9 cellular contexts compared by ENCODE assay signal in the genomic region with DNA sequence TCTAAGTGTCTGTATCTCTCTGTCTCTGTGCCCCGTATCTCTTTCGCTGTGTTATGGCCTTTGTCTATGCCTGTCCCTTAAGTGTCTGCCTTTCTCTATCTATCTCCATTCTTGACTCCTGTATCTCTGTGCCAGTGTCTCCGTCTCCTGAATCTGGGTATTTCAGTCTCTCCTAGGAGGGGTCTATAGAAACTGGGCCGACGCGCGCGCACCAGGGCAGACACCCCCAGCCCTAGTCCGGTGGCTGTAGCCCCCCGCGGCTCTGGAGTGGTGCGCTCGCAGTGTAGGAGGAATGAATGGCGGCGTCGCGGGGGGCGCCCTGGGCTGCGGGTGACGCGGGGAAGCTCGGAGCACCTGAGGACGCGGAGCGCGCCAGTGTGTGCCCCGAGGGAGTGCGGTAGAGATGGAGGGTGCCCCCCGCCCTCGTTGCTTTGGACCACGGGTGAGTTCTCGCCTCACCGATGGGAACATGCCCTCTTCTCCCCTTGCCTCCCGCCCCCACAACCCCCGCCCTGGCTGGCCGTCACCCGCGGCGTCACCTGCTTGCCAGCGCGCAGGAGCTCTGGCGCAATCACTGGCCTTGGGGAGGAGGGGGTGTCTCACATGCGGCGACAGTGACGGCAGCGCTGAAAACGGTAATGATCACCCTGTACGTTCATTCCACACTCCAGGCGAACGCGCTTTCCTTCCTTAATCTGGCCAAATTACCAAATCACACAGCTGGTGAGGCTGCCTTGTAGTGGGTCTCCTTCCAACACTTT. TPM values are rescaled to one million over a fixed set of nuclear protein-coding genes. Genes with fewer than 3 reads are reported as not detected.
DNase-seq lines count a peak whose midpoint lies in the region; ATAC-seq, FAIRE-seq and TF ChIP-seq lines count a peak whose summit lies in the region.
"Had no signal": no experiment of that assay in that cellular context is flagged by ENCODE, and none has a peak within 500 bp of the region (broad histone marks: within the 10 kb centered on the region; RNA-seq: fewer than 3 reads in every experiment).

No MANE protein-coding gene starts in this region.

- H3K27me3 ChIP-seq in left lung (peaks cover 22 to 88% of the 10 kb centered on the region in 2 donors), aorta (ENCODE audit: control insufficient read depth in 1 of 2, insufficient read depth in 2 of 2, low read length in 1 of 2) (peaks cover 0 to 2% of the 10 kb centered on the region in 2 donors)

- no peak for TF ChIP-seq POLR2A in H54 (IDR thresholded peaks at IDR 0.05; ENCODE audit: low read depth, low read length)

- H3K4me3 ChIP-seq in left lung = peak overlapping the region; percentile 33 to 47
- no peak overlapping the region for H3K4me3 ChIP-seq in aorta (ENCODE audit: low read length in 2 of 2)

- H3K36me3 Mint-ChIP-seq in activated naive CD4-positive, alpha-beta T cell treated with anti-CD3 and anti-CD28 coated beads, Interleukin-2, amount 50 U/mL, for 24 hours = peaks cover 7% of the 10 kb centered on the region

- peak overlapping the region; percentile 72 for H3K27ac Mint-ChIP-seq in activated naive CD4-positive, alpha-beta T cell treated with anti-CD3 and anti-CD28 coated beads, Interleukin-2, amount 50 U/mL, for 24 hours

- FAIRE-seq in H54 (lab: Jason Lieb, UNC) = no peak
- FAIRE-seq: TTC549 had no signal

- ATAC-seq in left lung = no peak
- no peak for ATAC-seq in GM19455 (IDR thresholded peaks at IDR 0.05; ENCODE audit: unreplicated experiment)
- ATAC-seq in HG03045 (IDR thresholded peaks at IDR 0.05; ENCODE audit: unreplicated experiment) = no peak
- ATAC-seq in aorta (ENCODE audit: low FRiP score) = no peak

- H3K4me1 ChIP-seq in left lung (peaks cover 16 to 31% of the 10 kb centered on the region in 2 donors), aorta (ENCODE audit: control insufficient read depth in 1 of 2, insufficient read depth in 2 of 2, low read length in 2 of 2) (no peaks in the 10 kb centered on the region)

- intact Hi-C loops in left lung (cut with DNase I) (no loop called here), aorta (cut with DNase I) (loop anchor here in 1 of 2 donors (5.0 kb wide), 1 partner anchor 35 kb away; a partner anchor contains a TSS)

- no peak for TF ChIP-seq CTCF in left lung (IDR thresholded peaks at IDR 0.05)

- H3K4me3 Mint-ChIP-seq in activated naive CD4-positive, alpha-beta T cell treated with anti-CD3 and anti-CD28 coated beads, Interleukin-2, amount 50 U/mL, for 24 hours = peak overlapping the region; percentile 97

- WGBS in aorta, 2 donors = 2 to 4% methylated on average over 42 to 51 of the region's 51 CpGs

- H3K27me3 Mint-ChIP-seq in activated naive CD4-positive, alpha-beta T cell treated with anti-CD3 and anti-CD28 coated beads, Interleukin-2, amount 50 U/mL, for 24 hours = peaks cover 25% of the 10 kb centered on the region

- peaks cover 22% of the 10 kb centered on the region for H3K4me1 Mint-ChIP-seq in activated naive CD4-positive, alpha-beta T cell treated with anti-CD3 and anti-CD28 coated beads, Interleukin-2, amount 50 U/mL, for 24 hours

- no peak overlapping the region for H3K27ac ChIP-seq in left lung
- H3K27ac ChIP-seq in aorta (ENCODE audit: low read depth in 1 of 2, low read length in 2 of 2) = no peak overlapping the region

- H3K9me3 ChIP-seq in left lung (no peaks in the 10 kb centered on the region), aorta (ENCODE audit: control insufficient read depth, low read length) (no peaks in the 10 kb centered on the region)

- peak; percentile 44 for DNase-seq in H54 (ENCODE audit: insufficient read length, low spot score)
- peak; percentile 81 for DNase-seq in NCI-H2107 treated with DMSO at 0.1 percent for 48 hours (lab: John Stamatoyannopoulos, UW; ENCODE audit: unreplicated experiment)
- no peak for DNase-seq in left lung
- DNase-seq in amniotic stem cell (lab: John Stamatoyannopoulos, UW) = no peak
- DNase-seq in aorta = no peak

- H3K36me3 ChIP-seq in left lung = peaks cover 0 to 15% of the 10 kb centered on the region in 2 donors
- H3K36me3 ChIP-seq in aorta (ENCODE audit: control insufficient read depth in 1 of 2, insufficient read depth in 2 of 2, low read length in 1 of 2) = no peaks in the 10 kb centered on the region

- H3K9me3 Mint-ChIP-seq in activated naive CD4-positive, alpha-beta T cell treated with anti-CD3 and anti-CD28 coated beads, Interleukin-2, amount 50 U/mL, for 24 hours = no peaks in the 10 kb centered on the region

RNA-seq across cellular contexts. Expression of a gene that starts 1.0 kb away (rescaled TPM):
- total RNA-seq in left lung (1 to 10 TPM in 1 of 2 donors, under 1 TPM in 1; 0.34 to 1.0 TPM), aorta (under 1 TPM; 0.26 to 0.36 TPM)
- polyA plus RNA-seq in aorta = not detected

RNA-seq across cellular contexts. Expression of a gene that starts 12.9 kb away (rescaled TPM):
- total RNA-seq in left lung (1 to 10 TPM; 4.6 to 6.5 TPM), aorta (1 to 10 TPM; 1.5 to 1.8 TPM)
- 1 to 10 TPM in 1 of 2 donors, under 1 TPM in 1; 0.41 to 3.0 TPM for polyA plus RNA-seq in aorta

RNA-seq across cellular contexts. Expression of a gene that starts 13.5 kb away (rescaled TPM):
- total RNA-seq in left lung (not detected), aorta (not detected)
- polyA plus RNA-seq in aorta = not detected

RNA-seq across cellular contexts. Expression of a gene that starts 13.6 kb away (rescaled TPM):
- total RNA-seq in left lung (10 to 100 TPM; 35.3 to 57.2 TPM), aorta (10 to 100 TPM; 19.4 to 23.9 TPM)
- polyA plus RNA-seq in aorta = 10 to 100 TPM; 12.5 to 30.7 TPM

RNA-seq across cellular contexts. Expression of a gene that starts 33.0 kb away (rescaled TPM):
- total RNA-seq in left lung (under 1 TPM in 1 of 2 donors, not detected in 1; 0.31 TPM), aorta (not detected)
- polyA plus RNA-seq in aorta = under 1 TPM in 1 of 2 donors, not detected in 1; 0.10 TPM

Comparison
In these comparisons a context has a peak if more than half of its experiments do, and no peak if none do; other contexts are left out.
1. DNase-seq: peak in H54 (single experiment) and NCI-H2107 treated with DMSO at 0.1 percent for 48 hours (single experiment); none in left lung (0 of 2), amniotic stem cell (single experiment) and aorta (0 of 2).
2. H3K4me3 ChIP-seq: peak in left lung (2 of 2); none in aorta (0 of 2).